1 cellular context compared by ENCODE assay signal in genomic region chr16:49638696-49639629, GRCh38.
TF ChIP-seq lines count a peak whose summit lies in the region.

No MANE protein-coding gene starts in this region.

TF ChIP-seq in H1, 55 proteins besides CTCF, POLR2A, EP300 and RAD21:
- TF ChIP-seq CHD7 (IDR thresholded peaks at IDR 0.05; ENCODE audit: insufficient replicate concordance, low read length), result no peak
- TF ChIP-seq EGR1 (IDR thresholded peaks at IDR 0.05; ENCODE audit: borderline replicate concordance, low read depth, low read length), result no peak
- no peak for TF ChIP-seq GABPA (IDR thresholded peaks at IDR 0.05; ENCODE audit: borderline replicate concordance, insufficient read depth, low read length)
- no peak for TF ChIP-seq RBBP5 (IDR thresholded peaks at IDR 0.05; ENCODE audit: borderline replicate concordance, low read depth, low read length)
- TF ChIP-seq BACH1 (IDR thresholded peaks at IDR 0.05; ENCODE audit: low read length), result no peak
- TF ChIP-seq SP4 (IDR thresholded peaks at IDR 0.05; ENCODE audit: low read length), result no peak
